1 cellular context compared by ENCODE assay signal in the genomic region with DNA sequence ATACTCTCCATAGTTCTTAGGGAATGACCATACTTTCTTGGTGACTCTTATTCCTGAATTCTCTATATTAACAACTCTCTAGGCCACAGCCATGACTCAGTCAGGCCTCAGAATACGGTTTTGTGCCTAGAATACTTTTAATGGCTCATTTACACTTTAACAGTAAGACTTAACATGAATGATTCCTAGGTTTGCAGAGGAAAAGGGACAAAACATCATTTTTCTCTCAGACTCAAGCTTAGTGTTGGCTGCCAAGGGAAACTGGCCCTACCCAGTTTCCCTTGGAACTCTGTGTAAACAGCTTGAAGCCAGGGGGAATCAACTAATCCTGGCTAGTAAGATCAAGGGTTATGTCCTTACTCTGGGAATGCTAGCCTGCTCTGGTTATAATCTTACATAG.
TF ChIP-seq lines count a peak whose summit lies in the region.

No MANE protein-coding gene starts in this region.

TF ChIP-seq in GM23338, 12 proteins besides CTCF, POLR2A, EP300 and RAD21 (continued from another document):
- TF ChIP-seq, protein P1, sequence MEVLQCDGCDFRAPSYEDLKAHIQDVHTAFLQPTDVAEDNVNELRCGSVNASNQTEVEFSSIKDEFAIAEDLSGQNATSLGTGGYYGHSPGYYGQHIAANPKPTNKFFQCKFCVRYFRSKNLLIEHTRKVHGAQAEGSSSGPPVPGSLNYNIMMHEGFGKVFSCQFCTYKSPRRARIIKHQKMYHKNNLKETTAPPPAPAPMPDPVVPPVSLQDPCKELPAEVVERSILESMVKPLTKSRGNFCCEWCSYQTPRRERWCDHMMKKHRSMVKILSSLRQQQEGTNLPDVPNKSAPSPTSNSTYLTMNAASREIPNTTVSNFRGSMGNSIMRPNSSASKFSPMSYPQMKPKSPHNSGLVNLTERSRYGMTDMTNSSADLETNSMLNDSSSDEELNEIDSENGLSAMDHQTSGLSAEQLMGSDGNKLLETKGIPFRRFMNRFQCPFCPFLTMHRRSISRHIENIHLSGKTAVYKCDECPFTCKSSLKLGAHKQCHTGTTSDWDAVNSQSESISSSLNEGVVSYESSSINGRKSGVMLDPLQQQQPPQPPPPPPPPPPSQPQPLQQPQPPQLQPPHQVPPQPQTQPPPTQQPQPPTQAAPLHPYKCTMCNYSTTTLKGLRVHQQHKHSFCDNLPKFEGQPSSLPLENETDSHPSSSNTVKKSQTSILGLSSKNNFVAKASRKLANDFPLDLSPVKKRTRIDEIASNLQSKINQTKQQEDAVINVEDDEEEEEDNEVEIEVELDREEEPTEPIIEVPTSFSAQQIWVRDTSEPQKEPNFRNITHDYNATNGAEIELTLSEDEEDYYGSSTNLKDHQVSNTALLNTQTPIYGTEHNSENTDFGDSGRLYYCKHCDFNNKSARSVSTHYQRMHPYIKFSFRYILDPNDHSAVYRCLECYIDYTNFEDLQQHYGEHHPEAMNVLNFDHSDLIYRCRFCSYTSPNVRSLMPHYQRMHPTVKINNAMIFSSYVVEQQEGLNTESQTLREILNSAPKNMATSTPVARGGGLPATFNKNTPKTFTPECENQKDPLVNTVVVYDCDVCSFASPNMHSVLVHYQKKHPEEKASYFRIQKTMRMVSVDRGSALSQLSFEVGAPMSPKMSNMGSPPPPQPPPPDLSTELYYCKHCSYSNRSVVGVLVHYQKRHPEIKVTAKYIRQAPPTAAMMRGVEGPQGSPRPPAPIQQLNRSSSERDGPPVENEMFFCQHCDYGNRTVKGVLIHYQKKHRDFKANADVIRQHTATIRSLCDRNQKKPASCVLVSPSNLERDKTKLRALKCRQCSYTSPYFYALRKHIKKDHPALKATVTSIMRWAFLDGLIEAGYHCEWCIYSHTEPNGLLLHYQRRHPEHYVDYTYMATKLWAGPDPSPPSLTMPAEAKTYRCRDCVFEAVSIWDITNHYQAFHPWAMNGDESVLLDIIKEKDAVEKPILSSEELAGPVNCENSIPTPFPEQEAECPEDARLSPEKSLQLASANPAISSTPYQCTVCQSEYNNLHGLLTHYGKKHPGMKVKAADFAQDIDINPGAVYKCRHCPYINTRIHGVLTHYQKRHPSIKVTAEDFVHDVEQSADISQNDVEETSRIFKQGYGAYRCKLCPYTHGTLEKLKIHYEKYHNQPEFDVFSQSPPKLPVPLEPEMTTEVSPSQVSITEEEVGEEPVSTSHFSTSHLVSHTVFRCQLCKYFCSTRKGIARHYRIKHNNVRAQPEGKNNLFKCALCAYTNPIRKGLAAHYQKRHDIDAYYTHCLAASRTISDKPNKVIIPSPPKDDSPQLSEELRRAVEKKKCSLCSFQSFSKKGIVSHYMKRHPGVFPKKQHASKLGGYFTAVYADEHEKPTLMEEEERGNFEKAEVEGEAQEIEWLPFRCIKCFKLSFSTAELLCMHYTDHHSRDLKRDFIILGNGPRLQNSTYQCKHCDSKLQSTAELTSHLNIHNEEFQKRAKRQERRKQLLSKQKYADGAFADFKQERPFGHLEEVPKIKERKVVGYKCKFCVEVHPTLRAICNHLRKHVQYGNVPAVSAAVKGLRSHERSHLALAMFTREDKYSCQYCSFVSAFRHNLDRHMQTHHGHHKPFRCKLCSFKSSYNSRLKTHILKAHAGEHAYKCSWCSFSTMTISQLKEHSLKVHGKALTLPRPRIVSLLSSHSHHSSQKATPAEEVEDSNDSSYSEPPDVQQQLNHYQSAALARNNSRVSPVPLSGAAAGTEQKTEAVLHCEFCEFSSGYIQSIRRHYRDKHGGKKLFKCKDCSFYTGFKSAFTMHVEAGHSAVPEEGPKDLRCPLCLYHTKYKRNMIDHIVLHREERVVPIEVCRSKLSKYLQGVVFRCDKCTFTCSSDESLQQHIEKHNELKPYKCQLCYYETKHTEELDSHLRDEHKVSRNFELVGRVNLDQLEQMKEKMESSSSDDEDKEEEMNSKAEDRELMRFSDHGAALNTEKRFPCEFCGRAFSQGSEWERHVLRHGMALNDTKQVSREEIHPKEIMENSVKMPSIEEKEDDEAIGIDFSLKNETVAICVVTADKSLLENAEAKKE (CRISPR knock-in tag; IDR thresholded peaks at IDR 0.05) = no peak
- no peak for TF ChIP-seq NANOG (IDR thresholded peaks at IDR 0.05; ENCODE audit: borderline replicate concordance)
- no peak for TF ChIP-seq POLR2AphosphoS5 (IDR thresholded peaks at IDR 0.05; ENCODE audit: low read depth)
- TF ChIP-seq, protein P2, sequence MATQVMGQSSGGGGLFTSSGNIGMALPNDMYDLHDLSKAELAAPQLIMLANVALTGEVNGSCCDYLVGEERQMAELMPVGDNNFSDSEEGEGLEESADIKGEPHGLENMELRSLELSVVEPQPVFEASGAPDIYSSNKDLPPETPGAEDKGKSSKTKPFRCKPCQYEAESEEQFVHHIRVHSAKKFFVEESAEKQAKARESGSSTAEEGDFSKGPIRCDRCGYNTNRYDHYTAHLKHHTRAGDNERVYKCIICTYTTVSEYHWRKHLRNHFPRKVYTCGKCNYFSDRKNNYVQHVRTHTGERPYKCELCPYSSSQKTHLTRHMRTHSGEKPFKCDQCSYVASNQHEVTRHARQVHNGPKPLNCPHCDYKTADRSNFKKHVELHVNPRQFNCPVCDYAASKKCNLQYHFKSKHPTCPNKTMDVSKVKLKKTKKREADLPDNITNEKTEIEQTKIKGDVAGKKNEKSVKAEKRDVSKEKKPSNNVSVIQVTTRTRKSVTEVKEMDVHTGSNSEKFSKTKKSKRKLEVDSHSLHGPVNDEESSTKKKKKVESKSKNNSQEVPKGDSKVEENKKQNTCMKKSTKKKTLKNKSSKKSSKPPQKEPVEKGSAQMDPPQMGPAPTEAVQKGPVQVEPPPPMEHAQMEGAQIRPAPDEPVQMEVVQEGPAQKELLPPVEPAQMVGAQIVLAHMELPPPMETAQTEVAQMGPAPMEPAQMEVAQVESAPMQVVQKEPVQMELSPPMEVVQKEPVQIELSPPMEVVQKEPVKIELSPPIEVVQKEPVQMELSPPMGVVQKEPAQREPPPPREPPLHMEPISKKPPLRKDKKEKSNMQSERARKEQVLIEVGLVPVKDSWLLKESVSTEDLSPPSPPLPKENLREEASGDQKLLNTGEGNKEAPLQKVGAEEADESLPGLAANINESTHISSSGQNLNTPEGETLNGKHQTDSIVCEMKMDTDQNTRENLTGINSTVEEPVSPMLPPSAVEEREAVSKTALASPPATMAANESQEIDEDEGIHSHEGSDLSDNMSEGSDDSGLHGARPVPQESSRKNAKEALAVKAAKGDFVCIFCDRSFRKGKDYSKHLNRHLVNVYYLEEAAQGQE (IDR thresholded peaks at IDR 0.05; ENCODE audit: unreplicated experiment) = no peak
TF ChIP-seq in GM23338: peak in this region for 0.
